ENCODE assay signal across 20 cellular contexts in the genomic region with DNA sequence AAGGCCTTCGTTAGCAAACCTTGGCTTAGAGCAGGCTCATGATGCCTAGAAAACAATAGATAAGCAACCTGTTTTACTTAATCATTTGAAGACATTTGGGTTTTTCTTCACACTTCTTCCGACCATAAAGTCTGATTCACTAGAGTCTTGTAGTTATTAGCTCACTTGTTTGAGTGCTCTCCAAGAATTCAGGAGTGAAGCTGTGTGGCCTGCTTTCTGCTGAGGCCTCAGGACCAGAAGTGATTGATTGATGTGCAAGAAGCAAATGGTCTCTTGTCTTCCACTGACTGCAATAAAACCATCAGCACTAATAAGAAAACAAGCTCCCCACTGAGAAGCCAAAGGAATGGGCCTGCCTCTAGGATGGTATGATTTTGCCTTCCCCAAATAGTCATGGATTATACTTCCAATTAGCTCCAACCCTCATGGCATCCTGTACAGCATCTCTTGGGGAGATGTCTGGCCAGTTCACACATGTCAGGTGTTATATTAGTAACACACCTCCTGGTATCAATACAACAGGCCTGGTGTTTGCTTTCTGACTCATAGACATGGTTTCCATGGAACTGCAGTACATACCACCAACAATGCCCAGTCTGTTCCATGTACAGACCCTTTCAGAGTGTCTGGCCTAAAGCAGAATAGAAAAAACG.
DNase-seq lines count a peak whose midpoint lies in the region; ATAC-seq, FAIRE-seq and TF ChIP-seq lines count a peak whose summit lies in the region.
"Had no signal": no experiment of that assay in that cellular context is flagged by ENCODE, and none has a peak within 500 bp of the region (broad histone marks: within the 10 kb centered on the region; RNA-seq: fewer than 3 reads in every experiment).

No MANE protein-coding gene starts in this region.

- H3K9me2 ChIP-seq in SK-N-SH: no peaks in the 10 kb centered on the region

- no peak overlapping the region for H3K27ac ChIP-seq in SK-N-SH (ENCODE audit: low read depth in 2 of 2, low read length in 1 of 2)
- no peak overlapping the region for H3K27ac ChIP-seq in endothelial cell of umbilical vein (ENCODE audit: insufficient read depth, low read depth, low read length)
- H3K27ac ChIP-seq in smooth muscle cell (ENCODE audit: low read depth): peak overlapping the region; percentile 76
- H3K27ac ChIP-seq: heart left ventricle, pancreas, SJCRH30, thyroid gland had no signal

- H3K9me3 Mint-ChIP-seq in endothelial cell (ENCODE audit: unreplicated experiment): no peaks in the 10 kb centered on the region
- H3K9me3 Mint-ChIP-seq: activated CD4-positive, alpha-beta T cell treated with anti-CD3 and anti-CD28 coated beads, Interleukin-2, amount 10 ng/mL, durations not matched to agents 7 days and 5 days; immature natural killer cell had no signal

- H4K20me1 ChIP-seq in SK-N-SH (ENCODE audit: insufficient read depth) (no peaks in the 10 kb centered on the region), endothelial cell of umbilical vein (replicated peaks; ENCODE audit: control insufficient read depth, extremely low read depth, insufficient read depth, low read length) (no peaks in the 10 kb centered on the region), smooth muscle cell (ENCODE audit: low read depth) (no peaks in the 10 kb centered on the region)

- POLR2A ChIA-PET in SK-N-SH (lab: Yijun Ruan, JAX) (no interaction called here), endothelial cell of umbilical vein (lab: Charles Lee) (no interaction called here)

- no peak overlapping the region for H3K4me3 ChIP-seq in SK-N-SH (ENCODE audit: low read depth in 2 of 2, low read length in 1 of 2)
- no peak overlapping the region for H3K4me3 ChIP-seq in endothelial cell of umbilical vein (replicated peaks in 1 of 3; ENCODE audit: insufficient read depth in 1 of 3, low read depth in 1 of 3, low read length in 3 of 3)
- no peak overlapping the region for H3K4me3 ChIP-seq in smooth muscle cell
- H3K4me3 ChIP-seq: heart left ventricle, lung, pancreas, SJCRH30, thyroid gland had no signal

- H3K36me3 Mint-ChIP-seq in endothelial cell (ENCODE audit: low read depth, unreplicated experiment): peaks cover 7% of the 10 kb centered on the region
- H3K36me3 Mint-ChIP-seq: immature natural killer cell had no signal

- H3F3A ChIP-seq in SK-N-SH (replicated peaks; ENCODE audit: insufficient read depth) (no peaks in the 10 kb centered on the region), smooth muscle cell (ENCODE audit: low read depth) (no peaks in the 10 kb centered on the region)

- intact Hi-C loops in endothelial cell of umbilical vein (cut with micrococcal nuclease): no loop called here

- no peak for TF ChIP-seq CTCF in SK-N-SH (IDR thresholded peaks at IDR 0.05)
- TF ChIP-seq CTCF in endothelial cell of umbilical vein (IDR thresholded peaks at IDR 0.05; ENCODE audit: extremely low read depth in 1 of 2, insufficient read depth in 1 of 2, low read depth in 1 of 2, low read length in 2 of 2): no peak
- TF ChIP-seq CTCF in smooth muscle cell (IDR thresholded peaks at IDR 0.05; ENCODE audit: borderline replicate concordance, insufficient read depth, poor library complexity, severe bottlenecking): no peak
- TF ChIP-seq CTCF in endothelial cell (IDR thresholded peaks at IDR 0.05; ENCODE audit: unreplicated experiment): no peak

- no peak overlapping the region for H3K4me2 ChIP-seq in SK-N-SH
- no peak overlapping the region for H3K4me2 ChIP-seq in endothelial cell of umbilical vein (ENCODE audit: insufficient read depth, low read length)
- no peak overlapping the region for H3K4me2 ChIP-seq in smooth muscle cell

- no peaks in the 10 kb centered on the region for H3K36me3 ChIP-seq in SK-N-SH (replicated peaks in 1 of 2; ENCODE audit: control insufficient read depth in 1 of 2, insufficient read depth in 2 of 2, low read length in 1 of 2)
- no peaks in the 10 kb centered on the region for H3K36me3 ChIP-seq in endothelial cell of umbilical vein (ENCODE audit: control insufficient read depth in 2 of 2, extremely low read depth in 1 of 2, insufficient read depth in 2 of 2, low read length in 2 of 2)
- no peaks in the 10 kb centered on the region for H3K36me3 ChIP-seq in smooth muscle cell (ENCODE audit: low read depth)
- H3K36me3 ChIP-seq: heart left ventricle, pancreas, SJCRH30, thyroid gland had no signal

- no peak for TF ChIP-seq EP300 in SK-N-SH (IDR thresholded peaks at IDR 0.05; ENCODE audit: borderline replicate concordance in 1 of 2, low read depth in 1 of 2, low read length in 1 of 2)

- H3K4me1 ChIP-seq in SK-N-SH (ENCODE audit: control insufficient read depth in 1 of 2, insufficient read depth in 2 of 2, low read depth in 1 of 2, low read length in 1 of 2): no peaks in the 10 kb centered on the region; a peak in 2 of 4 replicates
- no peaks in the 10 kb centered on the region for H3K4me1 ChIP-seq in endothelial cell of umbilical vein (ENCODE audit: control insufficient read depth, extremely low read depth, insufficient read depth, low read length)
- H3K4me1 ChIP-seq in smooth muscle cell (ENCODE audit: low read depth): peaks cover 3% of the 10 kb centered on the region
- H3K4me1 ChIP-seq: heart left ventricle, pancreas, SJCRH30, thyroid gland had no signal

- H3K9me1 ChIP-seq in endothelial cell of umbilical vein (replicated peaks; ENCODE audit: control insufficient read depth, extremely low read depth, insufficient read depth, low read length): no peaks in the 10 kb centered on the region

- H2AFZ ChIP-seq in SK-N-SH (ENCODE audit: low read depth) (no peak overlapping the region), endothelial cell of umbilical vein (ENCODE audit: low read depth, low read length) (no peak overlapping the region), smooth muscle cell (ENCODE audit: low read depth) (no peak overlapping the region)

- BruUV-seq in endothelial cell of umbilical vein (replicated peaks; lab: Mats Ljungman, UMichigan): no TSS peak

- no peaks in the 10 kb centered on the region for H3K27me3 ChIP-seq in SK-N-SH (ENCODE audit: insufficient read depth)
- no peaks in the 10 kb centered on the region for H3K27me3 ChIP-seq in endothelial cell of umbilical vein (ENCODE audit: control insufficient read depth in 2 of 2, insufficient read depth in 2 of 2, low read length in 2 of 2)
- H3K27me3 ChIP-seq in smooth muscle cell (ENCODE audit: low read depth): no peaks in the 10 kb centered on the region
- H3K27me3 ChIP-seq: heart left ventricle, pancreas, SJCRH30, thyroid gland had no signal

- no peak overlapping the region for H3K27ac Mint-ChIP-seq in endothelial cell (ENCODE audit: unreplicated experiment)
- H3K27ac Mint-ChIP-seq: activated CD4-positive, alpha-beta T cell treated with anti-CD3 and anti-CD28 coated beads, Interleukin-2, amount 10 ng/mL, durations not matched to agents 7 days and 5 days; immature natural killer cell had no signal

- H3K4me1 Mint-ChIP-seq in endothelial cell (ENCODE audit: unreplicated experiment): peaks cover 15% of the 10 kb centered on the region
- H3K4me1 Mint-ChIP-seq: activated CD4-positive, alpha-beta T cell treated with anti-CD3 and anti-CD28 coated beads, Interleukin-2, amount 10 ng/mL, durations not matched to agents 7 days and 5 days; immature natural killer cell had no signal

- H3K9ac ChIP-seq in SK-N-SH (no peak overlapping the region), endothelial cell of umbilical vein (replicated peaks; ENCODE audit: extremely low read depth, insufficient read depth, low read length) (no peak overlapping the region), smooth muscle cell (ENCODE audit: low read depth) (no peak overlapping the region)

- DNase-seq in SK-N-SH: no peak
- DNase-seq in NCI-H774 (lab: John Stamatoyannopoulos, UW): peak; percentile 23
- DNase-seq in endothelial cell of umbilical vein (ENCODE audit: low read depth, low spot score): no peak
- no peak for DNase-seq in smooth muscle cell (lab: John Stamatoyannopoulos, UW; ENCODE audit: unreplicated experiment)
- no peak for DNase-seq in DMS79 treated with DMSO at 0.1 percent for 48 hours (lab: John Stamatoyannopoulos, UW)
- DNase-seq in endothelial cell (ENCODE audit: low spot score): no peak
- DNase-seq: 8988T; activated CD4-positive, alpha-beta T cell treated with anti-CD3 and anti-CD28 coated beads, Interleukin-2, amount 10 ng/mL, durations not matched to agents 7 days and 5 days; activated naive CD4-positive, alpha-beta T cell; heart left ventricle; immature natural killer cell; NCI-H1694 treated with DMSO at 0.1 percent for 48 hours; NCI-H446 treated with DMSO at 0.1 percent for 48 hours; pancreas; SJCRH30; thyroid gland had no signal

- peak; percentile 42 for FAIRE-seq in endothelial cell of umbilical vein (lab: Jason Lieb, UNC)
- FAIRE-seq: H54, pancreas had no signal

- H3K9me3 ChIP-seq in SK-N-SH (no peaks in the 10 kb centered on the region), endothelial cell of umbilical vein (replicated peaks; ENCODE audit: control insufficient read depth, insufficient read depth, low read length) (no peaks in the 10 kb centered on the region), smooth muscle cell (replicated peaks; ENCODE audit: low read depth) (no peaks in the 10 kb centered on the region)
- H3K9me3 ChIP-seq: heart left ventricle, pancreas, SJCRH30, thyroid gland had no signal

- 81% methylated on average over 3 of the region's 3 CpGs for WGBS in SK-N-SH (ENCODE audit: low lambda C conversion rate)
- WGBS in smooth muscle cell (ENCODE audit: low lambda C conversion rate): 58% methylated on average over 3 of the region's 3 CpGs

- no peak overlapping the region for H3K4me3 Mint-ChIP-seq in endothelial cell (ENCODE audit: unreplicated experiment)
- H3K4me3 Mint-ChIP-seq: activated CD4-positive, alpha-beta T cell treated with anti-CD3 and anti-CD28 coated beads, Interleukin-2, amount 10 ng/mL, durations not matched to agents 7 days and 5 days; immature natural killer cell had no signal

- dilution Hi-C loops in endothelial cell of umbilical vein (cut with MboI; ENCODE audit: extremely low pct_ligation_motif_present, low sequenced_read_pairs): no loop called here

- H3K79me2 ChIP-seq in SK-N-SH (ENCODE audit: insufficient read depth): no peaks in the 10 kb centered on the region
- no peaks in the 10 kb centered on the region for H3K79me2 ChIP-seq in endothelial cell of umbilical vein (ENCODE audit: control insufficient read depth, insufficient read depth, low read length)
- no peaks in the 10 kb centered on the region for H3K79me2 ChIP-seq in smooth muscle cell (ENCODE audit: low read depth)

- peaks cover 2% of the 10 kb centered on the region for H3K27me3 Mint-ChIP-seq in endothelial cell (ENCODE audit: unreplicated experiment)

- TF ChIP-seq RAD21 in SK-N-SH (IDR thresholded peaks at IDR 0.05; ENCODE audit: low read length): no peak

- CTCF ChIA-PET in SK-N-SH (lab: Yijun Ruan, JAX) (no interaction called here), endothelial cell of umbilical vein (lab: Charles Lee) (interaction anchor here (0.7 kb wide), 1 partner anchor 17 kb away, joined by 3 read pairs; no protein-coding TSS in a partner anchor)

- no peak for TF ChIP-seq POLR2A in endothelial cell of umbilical vein (IDR thresholded peaks at IDR 0.05; ENCODE audit: low read depth, low read length)

- ATAC-seq in SK-N-SH treated with all-trans-retinoic acid at 6 μM for 48 hours (no peak), GM18498 (IDR thresholded peaks at IDR 0.05; ENCODE audit: unreplicated experiment) (no peak)
- ATAC-seq: heart left ventricle had no signal

TF ChIP-seq in endothelial cell of umbilical vein, 7 proteins besides CTCF, POLR2A, EP300 and RAD21 (continues in another document):
- TF ChIP-seq GATA2 (IDR thresholded peaks at IDR 0.05; ENCODE audit: insufficient read depth, insufficient read length, low read depth, low read length): no peak
